ENCODE assay signal across 13 cellular contexts in genomic region chr1:200373811-200374231, GRCh38. TPM values are rescaled to one million over a fixed set of nuclear protein-coding genes. Genes with fewer than 3 reads are reported as not detected.
DNase-seq lines count a peak whose midpoint lies in the region; ATAC-seq, FAIRE-seq and TF ChIP-seq lines count a peak whose summit lies in the region.
"Had no signal": no experiment of that assay in that cellular context is flagged by ENCODE, and none has a peak within 500 bp of the region (broad histone marks: within the 10 kb centered on the region; RNA-seq: fewer than 3 reads in every experiment).

No MANE protein-coding gene starts in this region.

- H3K4me2 ChIP-seq in neuronal stem cell (ENCODE audit: insufficient read depth, low read length, poor library complexity, severe bottlenecking), result no peak overlapping the region

- no peaks in the 10 kb centered on the region for H3K36me3 Mint-ChIP-seq in activated CD8-positive, alpha-beta T cell treated with anti-CD3 and anti-CD28 coated beads for 36 hours (ENCODE audit: low read depth)

- H2BK15ac ChIP-seq in neuronal stem cell (ENCODE audit: low read length), result no peak overlapping the region

- no peak overlapping the region for H3K9ac ChIP-seq in neuronal stem cell (ENCODE audit: low read depth, low read length, poor library complexity)

- no peak overlapping the region for H3K14ac ChIP-seq in neuronal stem cell (ENCODE audit: low read length)

- ATAC-seq in GM19328 (IDR thresholded peaks at IDR 0.05; ENCODE audit: unreplicated experiment), result no peak
- no peak for ATAC-seq in activated CD8-positive, alpha-beta T cell treated with anti-CD3 and anti-CD28 coated beads for 36 hours

- no peak overlapping the region for H2BK120ac ChIP-seq in neuronal stem cell (ENCODE audit: low read depth, low read length)

- H3K79me1 ChIP-seq in neuronal stem cell (ENCODE audit: low read depth, low read length), result no peaks in the 10 kb centered on the region

- peak overlapping the region in 1 of 2 donors; percentile 2 for H3K4me3 ChIP-seq in neuronal stem cell (ENCODE audit: low read length in 2 of 2)

- no CpG with 5 or more reads among the region's 5 CpGs for WGBS in neuronal stem cell (ENCODE audit: extremely low coverage in 2 of 2, insufficient read length in 2 of 2, insufficient replicate concordance in 1 of 2), 2 donors

- no peak overlapping the region for H2BK5ac ChIP-seq in neuronal stem cell (ENCODE audit: low read length)

- H4K91ac ChIP-seq in neuronal stem cell (ENCODE audit: low read depth, low read length, poor library complexity), result no peak overlapping the region

- peaks cover 3 to 21% of the 10 kb centered on the region in 2 donors for H3K4me1 ChIP-seq in neuronal stem cell (ENCODE audit: control insufficient read depth in 2 of 2, insufficient read depth in 1 of 2, low read depth in 1 of 2, low read length in 2 of 2)

- no peaks in the 10 kb centered on the region for H3K9me3 ChIP-seq in neuronal stem cell (replicated peaks in 1 of 2; ENCODE audit: control insufficient read depth in 2 of 2, insufficient read depth in 1 of 2, low read depth in 1 of 2, low read length in 2 of 2)

- no peak overlapping the region for H2BK12ac ChIP-seq in neuronal stem cell (ENCODE audit: low read length)

- POLR2A ChIA-PET in activated CD8-positive, alpha-beta T cell treated with anti-CD3 and anti-CD28 coated beads for 36 hours (lab: Charles Lee), result no interaction called here

- no peak overlapping the region for H3K4me3 Mint-ChIP-seq in activated CD8-positive, alpha-beta T cell treated with anti-CD3 and anti-CD28 coated beads for 36 hours
- H3K4me3 Mint-ChIP-seq: activated CD4-positive, alpha-beta T cell treated with anti-CD3 and anti-CD28 coated beads, Interleukin-2, amount 10 ng/mL, durations not matched to agents 7 days and 5 days had no signal

- H3K4ac ChIP-seq in neuronal stem cell (ENCODE audit: low read length), result no peak overlapping the region

- H3K27ac Mint-ChIP-seq in activated CD8-positive, alpha-beta T cell treated with anti-CD3 and anti-CD28 coated beads for 36 hours, result no peak overlapping the region
- H3K27ac Mint-ChIP-seq: activated CD4-positive, alpha-beta T cell treated with anti-CD3 and anti-CD28 coated beads, Interleukin-2, amount 10 ng/mL, durations not matched to agents 7 days and 5 days; activated T-helper 2 cell treated with anti-CD3 and anti-CD28 coated beads, Interferon-gamma antibody, Interleukin-2, Interleukin-4, amounts not matched to agents 10 μg/mL and 5 μg/mL and 100 μg/mL, durations not matched to agents 14 hours and 24 hours and 36 hours had no signal

- FAIRE-seq in frontal cortex (lab: Jason Lieb, UNC), result peak; percentile 88

- DNase-seq in ELF-1 (ENCODE audit: low read depth, low spot score) (peak; percentile 66), NCI-H526 (lab: John Stamatoyannopoulos, UW) (peak; percentile 75 to 76), frontal cortex (ENCODE audit: low spot score in 2 of 2) (no peak), neuronal stem cell (ENCODE audit: low spot score) (peak; percentile 37), dermis blood vessel endothelial cell (no peak), GDM1 (lab: John Stamatoyannopoulos, UW) (no peak)
- DNase-seq in activated CD8-positive, alpha-beta T cell treated with anti-CD3 and anti-CD28 coated beads for 36 hours, result no peak
- DNase-seq: activated CD4-positive, alpha-beta T cell treated with anti-CD3 and anti-CD28 coated beads, Interleukin-2, amount 10 ng/mL, durations not matched to agents 7 days and 5 days; brain microvascular endothelial cell; DND-41; NCI-H2081 treated with DMSO at 0.1 percent for 48 hours had no signal

- H2AK5ac ChIP-seq in neuronal stem cell (ENCODE audit: low read depth, low read length), result no peak overlapping the region

- CTCF ChIA-PET in activated CD8-positive, alpha-beta T cell treated with anti-CD3 and anti-CD28 coated beads for 36 hours (lab: Charles Lee), result interaction anchor here (1.0 kb wide), 1 partner anchor 116 kb away, joined by 3 read pairs; no protein-coding TSS in a partner anchor

- H3K27me3 Mint-ChIP-seq in activated CD8-positive, alpha-beta T cell treated with anti-CD3 and anti-CD28 coated beads for 36 hours, result no peaks in the 10 kb centered on the region
- H3K27me3 Mint-ChIP-seq: activated CD4-positive, alpha-beta T cell treated with anti-CD3 and anti-CD28 coated beads, Interleukin-2, amount 10 ng/mL, durations not matched to agents 7 days and 5 days had no signal

- peak overlapping the region; percentile 59 for H2AFZ ChIP-seq in neuronal stem cell (ENCODE audit: low read length)

- H3K18ac ChIP-seq in neuronal stem cell (ENCODE audit: low read length), result no peak overlapping the region

- no peaks in the 10 kb centered on the region for H3K36me3 ChIP-seq in neuronal stem cell (replicated peaks in 1 of 2; ENCODE audit: control insufficient read depth in 2 of 2, insufficient read depth in 2 of 2, low read length in 2 of 2)
- H3K36me3 ChIP-seq: brain microvascular endothelial cell had no signal

- H4K8ac ChIP-seq in neuronal stem cell (ENCODE audit: low read depth, low read length), result no peak overlapping the region

- TF ChIP-seq CTCF in activated CD8-positive, alpha-beta T cell treated with anti-CD3 and anti-CD28 coated beads for 36 hours (IDR thresholded peaks at IDR 0.05), result no peak

- H3K23ac ChIP-seq in neuronal stem cell (ENCODE audit: low read depth, low read length, poor library complexity), result no peak overlapping the region

- intact Hi-C loops in activated CD8-positive, alpha-beta T cell treated with anti-CD3 and anti-CD28 coated beads for 36 hours (cut with micrococcal nuclease), result no loop called here

- no peaks in the 10 kb centered on the region for H3K9me3 Mint-ChIP-seq in activated CD8-positive, alpha-beta T cell treated with anti-CD3 and anti-CD28 coated beads for 36 hours
- H3K9me3 Mint-ChIP-seq: activated T-helper 2 cell treated with anti-CD3 and anti-CD28 coated beads, Interferon-gamma antibody, Interleukin-2, Interleukin-4, amounts not matched to agents 10 μg/mL and 5 μg/mL and 100 μg/mL, durations not matched to agents 14 hours and 24 hours and 36 hours had no signal

- H3K4me1 Mint-ChIP-seq in activated CD8-positive, alpha-beta T cell treated with anti-CD3 and anti-CD28 coated beads for 36 hours (ENCODE audit: low read depth), result no peaks in the 10 kb centered on the region

- H3K27me3 ChIP-seq in neuronal stem cell (ENCODE audit: control insufficient read depth in 3 of 3, insufficient read depth in 3 of 3, low read depth in 1 of 3, low read length in 3 of 3), result no peaks in the 10 kb centered on the region
- H3K27me3 ChIP-seq: brain microvascular endothelial cell had no signal

- peak overlapping the region; percentile 9 for H3K27ac ChIP-seq in neuronal stem cell (replicated peaks; ENCODE audit: low read length)
- H3K27ac ChIP-seq: brain microvascular endothelial cell had no signal

RNA-seq across cellular contexts. Expression of gene ZNF281, which starts 36.0 kb away (rescaled TPM):
- total RNA-seq in frontal cortex (48.5 TPM), dermis blood vessel endothelial cell (23.5 TPM in 2 replicates)
- polyA plus RNA-seq in neuronal stem cell (2013, experiment 1 of 2), result 25.4 TPM
- polyA plus RNA-seq in neuronal stem cell (2013, experiment 2 of 2), result 26.0 TPM
- 10 to 100 TPM; 12.0 to 12.2 TPM for total RNA-seq in activated CD8-positive, alpha-beta T cell treated with anti-CD3 and anti-CD28 coated beads for 36 hours

Comparison
In these comparisons a context has a peak if more than half of its experiments do, and no peak if none do; other contexts are left out.
1. DNase-seq: peak in ELF-1 (single experiment), NCI-H526 (2 of 2) and neuronal stem cell (single experiment); none in frontal cortex (0 of 2), dermis blood vessel endothelial cell (single experiment), GDM1 (single experiment) and activated CD8-positive, alpha-beta T cell treated with anti-CD3 and anti-CD28 coated beads for 36 hours (single experiment).